ENCODE assay signal across 1 cellular context in genomic region chr1:87252406-87252805, GRCh38.
TF ChIP-seq lines count a peak whose summit lies in the region.

No MANE protein-coding gene starts in this region.

TF ChIP-seq in IMR-90, 13 proteins besides CTCF, POLR2A, EP300 and RAD21:
- TF ChIP-seq BHLHE40 (IDR thresholded peaks at IDR 0.05; ENCODE audit: low read depth, low read length) = no peak
- TF ChIP-seq CEBPB (IDR thresholded peaks at IDR 0.05; ENCODE audit: low read depth, low read length) = peak; percentile 57
